ENCODE assay signal across 11 cellular contexts in the genomic region with DNA sequence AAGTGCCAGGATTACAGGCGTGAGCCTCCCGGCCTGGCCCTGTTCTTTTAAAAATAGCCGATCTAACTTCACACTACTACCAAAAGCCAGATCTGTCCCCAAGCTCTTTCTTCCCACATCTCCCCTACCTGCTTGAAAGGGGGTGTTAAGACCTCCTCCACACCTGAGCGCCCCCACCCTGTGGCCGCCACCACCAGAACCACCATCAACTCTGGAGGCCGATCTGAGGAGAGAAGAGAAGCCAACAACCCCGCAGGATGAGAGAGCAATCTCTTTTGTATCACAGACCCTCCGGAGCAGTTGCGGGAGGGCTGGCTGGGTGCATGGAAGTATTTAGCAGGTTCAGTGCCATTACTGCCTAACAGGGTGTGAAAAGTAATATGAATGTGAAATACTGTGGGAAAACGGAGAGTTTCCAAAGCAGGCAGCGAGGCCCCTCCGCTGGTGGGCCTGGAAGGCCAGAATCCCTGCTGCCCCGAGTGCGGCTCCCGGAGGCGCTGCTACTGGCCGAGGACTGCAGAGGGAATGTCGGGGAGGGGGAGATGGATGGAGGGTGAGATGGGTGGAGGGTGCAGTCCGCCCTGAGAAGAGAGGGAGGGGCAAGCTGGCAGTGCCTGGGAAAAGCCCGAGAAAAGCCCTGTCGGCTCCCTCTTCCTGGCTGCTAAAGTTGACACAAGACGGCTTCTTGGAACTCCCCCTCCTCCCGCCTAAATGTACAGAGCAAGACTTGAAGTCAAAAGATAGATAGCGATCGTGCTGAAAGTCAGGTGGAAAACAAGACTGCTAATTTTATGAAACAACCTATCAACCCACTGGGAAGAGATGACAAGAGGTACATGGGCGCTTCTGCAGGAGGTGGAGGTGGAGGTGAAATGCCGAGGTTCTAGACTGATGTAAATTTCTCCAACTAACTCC. TPM values are rescaled to one million over a fixed set of nuclear protein-coding genes. Genes with fewer than 3 reads are reported as not detected.
A peak's percentile ranks its signal among the peaks of the same experiment; 100 is the strongest.
DNase-seq lines count a peak whose midpoint lies in the region; ATAC-seq and TF ChIP-seq lines count a peak whose summit lies in the region.
"Had no signal": no experiment of that assay in that cellular context is flagged by ENCODE, and none has a peak within 500 bp of the region (broad histone marks: within the 10 kb centered on the region; RNA-seq: fewer than 3 reads in every experiment).

No MANE protein-coding gene starts in this region.

- H3K9me3 Mint-ChIP-seq in activated CD8-positive, alpha-beta memory T cell treated with anti-CD3 and anti-CD28 coated beads, Interleukin-2, amount 10 ng/mL, durations not matched to agents 7 days and 5 days (ENCODE audit: low read depth), result no peaks in the 10 kb centered on the region
- no peaks in the 10 kb centered on the region for H3K9me3 Mint-ChIP-seq in activated naive CD8-positive, alpha-beta T cell (ENCODE audit: low read depth)

- no peak for TF ChIP-seq POLR2A in sigmoid colon (IDR thresholded peaks at IDR 0.05)

- H3K36me3 ChIP-seq in sigmoid colon, result no peaks in the 10 kb centered on the region

- no peaks in the 10 kb centered on the region for H3K9me3 ChIP-seq in sigmoid colon

- intact Hi-C loops in sigmoid colon (cut with DNase I), result loop anchor here (2.0 to 5.0 kb wide), 7 partner anchors 135 to 811 kb away; partner anchors contain the start of gene SAP30

- H3K4me1 ChIP-seq in sigmoid colon, result peaks cover 0 to 72% (median 58%) of the 10 kb centered on the region in 4 donors

- CTCF ChIA-PET in activated CD8-positive, alpha-beta memory T cell treated with anti-CD3 and anti-CD28 coated beads, Interleukin-2, amount 10 ng/mL, durations not matched to agents 7 days and 5 days (lab: Charles Lee), result no interaction called here

- ATAC-seq in activated CD8-positive, alpha-beta memory T cell treated with anti-CD3 and anti-CD28 coated beads, Interleukin-2, amount 10 ng/mL, durations not matched to agents 7 days and 5 days, result no peak
- no peak for ATAC-seq in GM18511 (IDR thresholded peaks at IDR 0.05; ENCODE audit: unreplicated experiment)

- no peaks in the 10 kb centered on the region for H3K27me3 ChIP-seq in sigmoid colon

- 43 to 85% methylated on average over 27 of the region's 27 CpGs for WGBS in sigmoid colon, 2 donors

- DNase-seq in activated CD8-positive, alpha-beta memory T cell treated with anti-CD3 and anti-CD28 coated beads, Interleukin-2, amount 10 ng/mL, durations not matched to agents 7 days and 5 days, result peak; percentile 29
- DNase-seq in activated CD8-positive, alpha-beta memory T cell treated with anti-CD3 and anti-CD28 coated beads for 24 hours, result no peak
- peak; percentile 61 for DNase-seq in iPS-NIHi11 (ENCODE audit: low spot score)
- DNase-seq in sigmoid colon, result no peak
- no peak for DNase-seq in NK-92 (lab: John Stamatoyannopoulos, UW; ENCODE audit: unreplicated experiment)
- no peak for DNase-seq in Kasumi-1 (lab: John Stamatoyannopoulos, UW)
- DNase-seq: DMS 273 treated with DMSO at 0.1 percent for 48 hours, kidney, NCI-H2081 had no signal

- peaks cover 11% of the 10 kb centered on the region for H3K36me3 Mint-ChIP-seq in activated CD8-positive, alpha-beta memory T cell treated with anti-CD3 and anti-CD28 coated beads, Interleukin-2, amount 10 ng/mL, durations not matched to agents 7 days and 5 days
- H3K36me3 Mint-ChIP-seq in activated naive CD8-positive, alpha-beta T cell, result peaks cover 5% of the 10 kb centered on the region

- peaks cover 98% of the 10 kb centered on the region for H3K27me3 Mint-ChIP-seq in activated CD8-positive, alpha-beta memory T cell treated with anti-CD3 and anti-CD28 coated beads, Interleukin-2, amount 10 ng/mL, durations not matched to agents 7 days and 5 days
- peaks cover 61% of the 10 kb centered on the region for H3K27me3 Mint-ChIP-seq in activated naive CD8-positive, alpha-beta T cell

- H3K4me1 Mint-ChIP-seq in activated CD8-positive, alpha-beta memory T cell treated with anti-CD3 and anti-CD28 coated beads, Interleukin-2, amount 10 ng/mL, durations not matched to agents 7 days and 5 days, result peaks cover 20% of the 10 kb centered on the region
- peaks cover 31% of the 10 kb centered on the region for H3K4me1 Mint-ChIP-seq in activated naive CD8-positive, alpha-beta T cell (ENCODE audit: low read depth)

- no peak for TF ChIP-seq EP300 in sigmoid colon (IDR thresholded peaks at IDR 0.05)

- TF ChIP-seq CTCF in sigmoid colon (IDR thresholded peaks at IDR 0.05), result no peak

- no peak overlapping the region for H3K4me3 Mint-ChIP-seq in activated CD8-positive, alpha-beta memory T cell treated with anti-CD3 and anti-CD28 coated beads, Interleukin-2, amount 10 ng/mL, durations not matched to agents 7 days and 5 days
- peak overlapping the region; percentile 79 for H3K4me3 Mint-ChIP-seq in activated naive CD8-positive, alpha-beta T cell

- H3K4me3 ChIP-seq in sigmoid colon, result peak overlapping the region; percentile 39 to 70 (median 54)

- H3K27ac Mint-ChIP-seq in activated CD8-positive, alpha-beta memory T cell treated with anti-CD3 and anti-CD28 coated beads, Interleukin-2, amount 10 ng/mL, durations not matched to agents 7 days and 5 days, result no peak overlapping the region
- no peak overlapping the region for H3K27ac Mint-ChIP-seq in activated naive CD8-positive, alpha-beta T cell

- peak overlapping the region in 3 of 4 donors; percentile 85 to 99 (median 99) for H3K27ac ChIP-seq in sigmoid colon

RNA-seq across cellular contexts. Expression of gene HAND2, which starts 22.3 kb away (rescaled TPM):
- not detected for total RNA-seq in activated CD8-positive, alpha-beta memory T cell treated with anti-CD3 and anti-CD28 coated beads, Interleukin-2, amount 10 ng/mL, durations not matched to agents 7 days and 5 days
- total RNA-seq in sigmoid colon, result 100 to 1,000 TPM; 141 to 224 (median 180) TPM
- 10 to 100 TPM in 1 of 3 donors, 1 to 10 TPM in 1, under 1 TPM in 1; 0.46 to 17.4 (median 7.2) TPM for polyA plus RNA-seq in sigmoid colon

Comparison
In these comparisons a context has a peak if more than half of its experiments do, and no peak if none do; other contexts are left out.
1. DNase-seq: peak in activated CD8-positive, alpha-beta memory T cell treated with anti-CD3 and anti-CD28 coated beads, Interleukin-2, amount 10 ng/mL, durations not matched to agents 7 days and 5 days (single experiment) and iPS-NIHi11 (single experiment); none in activated CD8-positive, alpha-beta memory T cell treated with anti-CD3 and anti-CD28 coated beads for 24 hours (single experiment), sigmoid colon (single experiment), NK-92 (single experiment) and Kasumi-1 (0 of 2).
2. RNA of gene HAND2, which starts 22.3 kb away (total RNA-seq): 141 to 224 TPM in sigmoid colon; not detected in activated CD8-positive, alpha-beta memory T cell treated with anti-CD3 and anti-CD28 coated beads, Interleukin-2, amount 10 ng/mL, durations not matched to agents 7 days and 5 days; every median in the first group is over 100 times any median in the second.